In the genomic region with DNA sequence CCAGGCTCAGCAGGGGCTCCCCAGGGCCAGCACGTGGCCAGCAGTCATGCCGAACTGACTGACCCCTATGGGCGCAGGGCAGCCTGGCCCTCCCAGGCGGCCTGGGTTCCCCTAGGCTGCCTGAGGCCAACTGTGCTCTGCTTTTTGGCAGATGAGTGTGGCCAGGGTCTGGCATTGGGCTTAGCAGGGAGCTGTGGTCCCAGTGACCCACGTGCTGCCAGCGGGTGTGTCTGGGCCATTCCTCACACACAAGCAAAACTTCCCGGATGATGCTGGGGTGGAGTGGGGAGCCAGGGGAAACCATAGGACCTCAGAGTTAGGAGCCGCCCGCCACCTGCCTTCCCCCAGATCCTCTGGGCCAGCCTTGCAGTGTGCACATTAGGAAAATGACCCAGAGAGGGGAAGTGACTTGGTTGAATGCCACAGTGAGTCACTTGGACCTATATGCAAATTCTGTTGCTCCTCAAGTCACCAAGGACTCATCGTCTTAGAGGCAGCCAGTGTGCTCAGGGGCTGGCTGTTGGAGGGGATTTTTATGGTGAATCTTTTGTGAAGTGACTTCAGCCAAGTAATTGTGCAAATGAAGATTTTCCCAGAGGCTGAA, we compare ENCODE assay signal across 8 cellular contexts. TPM values are rescaled to one million over a fixed set of nuclear protein-coding genes. Genes with fewer than 3 reads are reported as not detected.
DNase-seq lines count a peak whose midpoint lies in the region; ATAC-seq and TF ChIP-seq lines count a peak whose summit lies in the region.

No MANE protein-coding gene starts in this region.

- no peaks in the 10 kb centered on the region for H3K27me3 ChIP-seq in Loucy (ENCODE audit: insufficient read depth, low read length, poor library complexity, severe bottlenecking)

- H3F3A ChIP-seq in Loucy (ENCODE audit: low read depth): peaks cover 31% of the 10 kb centered on the region

- peaks cover 48% of the 10 kb centered on the region for H3K79me2 ChIP-seq in Loucy (ENCODE audit: insufficient read depth, low read length)

- no peaks in the 10 kb centered on the region for H3K9me3 Mint-ChIP-seq in activated naive CD8-positive, alpha-beta T cell treated with anti-CD3 and anti-CD28 coated beads, Interleukin-2, amount 10 ng/mL, durations not matched to agents 7 days and 5 days
- no peaks in the 10 kb centered on the region for H3K9me3 Mint-ChIP-seq in naive B cell

- peaks cover 95% of the 10 kb centered on the region for H3K4me1 ChIP-seq in Loucy (ENCODE audit: insufficient read depth, low read length, poor library complexity, severe bottlenecking)

- no peak overlapping the region for H2AFZ ChIP-seq in Loucy (ENCODE audit: low read length)

- H3K27me3 Mint-ChIP-seq in activated naive CD8-positive, alpha-beta T cell treated with anti-CD3 and anti-CD28 coated beads, Interleukin-2, amount 10 ng/mL, durations not matched to agents 7 days and 5 days: no peaks in the 10 kb centered on the region
- no peaks in the 10 kb centered on the region for H3K27me3 Mint-ChIP-seq in naive B cell

- H3K36me3 ChIP-seq in Loucy (ENCODE audit: insufficient read depth, low read length): no peaks in the 10 kb centered on the region

- no peaks in the 10 kb centered on the region for H4K20me1 ChIP-seq in Loucy (ENCODE audit: insufficient read depth, low read length, poor library complexity, severe bottlenecking)

- peak overlapping the region; percentile 77 for H3K4me3 Mint-ChIP-seq in activated naive CD8-positive, alpha-beta T cell treated with anti-CD3 and anti-CD28 coated beads, Interleukin-2, amount 10 ng/mL, durations not matched to agents 7 days and 5 days
- H3K4me3 Mint-ChIP-seq in naive B cell: peak overlapping the region; percentile 78 to 91 (median 84)

- H3K4me3 ChIP-seq in Loucy (ENCODE audit: low read length, poor library complexity, severe bottlenecking): peak overlapping the region; percentile 49

- no peaks in the 10 kb centered on the region for H3K9me2 ChIP-seq in Loucy (replicated peaks; ENCODE audit: low read depth, low read length)

- peaks cover 7% of the 10 kb centered on the region for H3K36me3 Mint-ChIP-seq in activated naive CD8-positive, alpha-beta T cell treated with anti-CD3 and anti-CD28 coated beads, Interleukin-2, amount 10 ng/mL, durations not matched to agents 7 days and 5 days
- no peaks in the 10 kb centered on the region for H3K36me3 Mint-ChIP-seq in naive B cell

- no peak for TF ChIP-seq CTCF in Loucy (conservative IDR thresholded peaks at IDR 0.05; ENCODE audit: low read length)

- ATAC-seq in GM21737 (IDR thresholded peaks at IDR 0.05; ENCODE audit: unreplicated experiment) (peak; percentile 55), naive B cell (ENCODE audit: low read depth in 2 of 2) (peak; percentile 72 to 76)
- ATAC-seq in activated naive CD8-positive, alpha-beta T cell treated with anti-CD3 and anti-CD28 coated beads, Interleukin-2, amount 10 ng/mL, durations not matched to agents 7 days and 5 days (ENCODE audit: low read depth): peak; percentile 32

- H3K27ac Mint-ChIP-seq in activated naive CD8-positive, alpha-beta T cell treated with anti-CD3 and anti-CD28 coated beads, Interleukin-2, amount 10 ng/mL, durations not matched to agents 7 days and 5 days: peak overlapping the region; percentile 90
- H3K27ac Mint-ChIP-seq in naive B cell: peak overlapping the region; percentile 98 to 100 (median 99)

- POLR2A ChIA-PET in activated naive CD8-positive, alpha-beta T cell treated with anti-CD3 and anti-CD28 coated beads, Interleukin-2, amount 10 ng/mL, durations not matched to agents 7 days and 5 days (lab: Charles Lee): interaction anchor here (0.6 to 6.3 kb wide), 3 partner anchors 9 to 49 kb away, joined by 3 to 54 read pairs (median 3); partner anchors contain the start of gene ADORA2A

- H3K4me1 Mint-ChIP-seq in activated naive CD8-positive, alpha-beta T cell treated with anti-CD3 and anti-CD28 coated beads, Interleukin-2, amount 10 ng/mL, durations not matched to agents 7 days and 5 days: peaks cover 75% of the 10 kb centered on the region
- H3K4me1 Mint-ChIP-seq in naive B cell: peaks cover 73 to 94% (median 93%) of the 10 kb centered on the region in 3 donors

- peak overlapping the region; percentile 68 for H3K9ac ChIP-seq in Loucy (ENCODE audit: low read depth, low read length, poor library complexity, severe bottlenecking)

- peak; percentile 30 for DNase-seq in activated CD4-positive, CD25-positive, alpha-beta regulatory T cell treated with anti-CD3 and anti-CD28 coated beads, Interleukin-2, amount 50 U/mL, for 16 hours (ENCODE audit: low read depth, low spot score)
- no peak for DNase-seq in activated CD4-positive, CD25-positive, alpha-beta regulatory T cell treated with anti-CD3 and anti-CD28 coated beads, Interleukin-2, amount 50 U/mL, for 72 hours
- DNase-seq in activated naive CD8-positive, alpha-beta T cell treated with anti-CD3 and anti-CD28 coated beads, Interleukin-2, amount 10 ng/mL, durations not matched to agents 7 days and 5 days: peak; percentile 44
- DNase-seq in naive B cell (peak; percentile 81), NCI-H446 treated with DMSO at 0.1 percent for 48 hours (lab: John Stamatoyannopoulos, UW) (no peak), DMS53 treated with DMSO at 0.1 percent for 48 hours (lab: John Stamatoyannopoulos, UW; ENCODE audit: unreplicated experiment) (no peak)

- H3K4me2 ChIP-seq in Loucy (ENCODE audit: low read depth, low read length, poor library complexity, severe bottlenecking): peak overlapping the region; percentile 82

- H3K9me3 ChIP-seq in Loucy (ENCODE audit: insufficient read depth, low read depth, low read length): no peaks in the 10 kb centered on the region

RNA-seq across cellular contexts. Expression of gene ADORA2A, which starts 6.6 kb away (rescaled TPM):
- total RNA-seq in activated naive CD8-positive, alpha-beta T cell treated with anti-CD3 and anti-CD28 coated beads, Interleukin-2, amount 10 ng/mL, durations not matched to agents 7 days and 5 days: 10 to 100 TPM; 29.1 to 30.3 TPM
- 10 to 100 TPM; 43.9 to 79.9 (median 52.5) TPM for polyA plus RNA-seq in naive B cell (ENCODE audit: low read depth in 6 of 6)

Comparison
In these comparisons a context has a peak if more than half of its experiments do, and no peak if none do; other contexts are left out.
1. DNase-seq: peak in activated CD4-positive, CD25-positive, alpha-beta regulatory T cell treated with anti-CD3 and anti-CD28 coated beads, Interleukin-2, amount 50 U/mL, for 16 hours (single experiment), activated naive CD8-positive, alpha-beta T cell treated with anti-CD3 and anti-CD28 coated beads, Interleukin-2, amount 10 ng/mL, durations not matched to agents 7 days and 5 days (single experiment) and naive B cell (single experiment); none in activated CD4-positive, CD25-positive, alpha-beta regulatory T cell treated with anti-CD3 and anti-CD28 coated beads, Interleukin-2, amount 50 U/mL, for 72 hours (single experiment), NCI-H446 treated with DMSO at 0.1 percent for 48 hours (single experiment) and DMS53 treated with DMSO at 0.1 percent for 48 hours (single experiment).
2. Peak in every context shown above with its lines, with median percentiles within 50 percentile points of each other: ATAC-seq.